9 cellular contexts compared by ENCODE assay signal in genomic region chr4:2006956-2007653, GRCh38. TPM values are rescaled to one million over a fixed set of nuclear protein-coding genes. Genes with fewer than 3 reads are reported as not detected.
DNase-seq lines count a peak whose midpoint lies in the region; TF ChIP-seq lines count a peak whose summit lies in the region.
"Had no signal": no experiment of that assay in that cellular context is flagged by ENCODE, and none has a peak within 500 bp of the region (broad histone marks: within the 10 kb centered on the region; RNA-seq: fewer than 3 reads in every experiment).

No MANE protein-coding gene starts in this region.

- POLR2A ChIA-PET in HEK293 (lab: Yijun Ruan, JAX), result no interaction called here

- H3K9me3 ChIP-seq in HEK293 (ENCODE audit: control insufficient read depth, insufficient read depth, low read depth, low read length) (no peaks in the 10 kb centered on the region), WERI-Rb-1 (ENCODE audit: severe bottlenecking) (no peaks in the 10 kb centered on the region), Peyer's patch (no peaks in the 10 kb centered on the region)

- H3K4me3 ChIP-seq in HEK293 (ENCODE audit: low read depth, low read length) (peak overlapping the region; percentile 93), WERI-Rb-1 (ENCODE audit: low read depth, low read length) (peak overlapping the region; percentile 67), fibroblast of villous mesenchyme (ENCODE audit: low read depth, low read length) (peak overlapping the region; percentile 95), skin epidermis (peak overlapping the region in 4 of 7 experiments; percentile 74 to 95 (median 92)), Peyer's patch (peak overlapping the region in 2 of 4 donors; percentile 93 to 94)

- H3K4me1 ChIP-seq in HEK293 (ENCODE audit: control insufficient read depth, insufficient read depth, low read length) (no peaks in the 10 kb centered on the region), Peyer's patch (peaks cover 0 to 14% (median 7%) of the 10 kb centered on the region in 4 donors)

- peaks cover 8 to 31% of the 10 kb centered on the region in 2 experiments; a peak in 2 of 3 replicates for H3K36me3 ChIP-seq in HEK293 (ENCODE audit: control insufficient read depth in 2 of 2, insufficient read depth in 1 of 2, low read length in 2 of 2)
- peaks cover 48% of the 10 kb centered on the region for H3K36me3 ChIP-seq in WERI-Rb-1
- peaks cover 0 to 13% (median 0%) of the 10 kb centered on the region in 3 donors for H3K36me3 ChIP-seq in Peyer's patch

- CTCF ChIA-PET in HEK293 (lab: Yijun Ruan, JAX), result no interaction called here

- H3K27me3 ChIP-seq in WERI-Rb-1 (ENCODE audit: insufficient read depth, low read depth, severe bottlenecking) (no peaks in the 10 kb centered on the region), Peyer's patch (no peaks in the 10 kb centered on the region)

- H3K27ac ChIP-seq in HEK293 (ENCODE audit: extremely low read depth, low read depth, low read length) (no peak overlapping the region), WERI-Rb-1 (no peak overlapping the region), skin epidermis (no peak overlapping the region), Peyer's patch (no peak overlapping the region)

- DNase-seq in WERI-Rb-1 (no peak), fibroblast of villous mesenchyme (ENCODE audit: low read depth) (no peak), NCI-H524 treated with DMSO at 0.1 percent for 48 hours (lab: John Stamatoyannopoulos, UW) (no peak), Peyer's patch (no peak), SHP77 (lab: John Stamatoyannopoulos, UW) (no peak)
- DNase-seq: activated effector memory CD4-positive, alpha-beta T cell treated with anti-CD3 and anti-CD28 coated beads, Interleukin-2, amount 50 U/mL, for 16 hours; NCI-H1048 had no signal

- no peak for TF ChIP-seq CTCF in HEK293 (tag by site-specific recombination; IDR thresholded peaks at IDR 0.05)
- no peak for TF ChIP-seq CTCF in WERI-Rb-1 (IDR thresholded peaks at IDR 0.05; ENCODE audit: low read depth, low read length)
- TF ChIP-seq CTCF in fibroblast of villous mesenchyme (IDR thresholded peaks at IDR 0.05; ENCODE audit: insufficient read depth, low read depth, low read length), result no peak
- no peak for TF ChIP-seq CTCF in Peyer's patch (IDR thresholded peaks at IDR 0.05)

- no peak for TF ChIP-seq POLR2A in Peyer's patch (IDR thresholded peaks at IDR 0.05)

TF ChIP-seq in HEK293, 187 proteins besides CTCF, POLR2A, EP300 and RAD21:
- TF ChIP-seq ZNF600 (tag by site-specific recombination; IDR thresholded peaks at IDR 0.05) (peak; percentile 62; the same call in 1 of the 2 replicates), TCF7L2 (IDR thresholded peaks at IDR 0.05; ENCODE audit: borderline replicate concordance, low read depth, low read length) (no peak), ZNF146 (tag by site-specific recombination; IDR thresholded peaks at IDR 0.05) (peak; percentile 97)
- TF ChIP-seq, protein P1, sequence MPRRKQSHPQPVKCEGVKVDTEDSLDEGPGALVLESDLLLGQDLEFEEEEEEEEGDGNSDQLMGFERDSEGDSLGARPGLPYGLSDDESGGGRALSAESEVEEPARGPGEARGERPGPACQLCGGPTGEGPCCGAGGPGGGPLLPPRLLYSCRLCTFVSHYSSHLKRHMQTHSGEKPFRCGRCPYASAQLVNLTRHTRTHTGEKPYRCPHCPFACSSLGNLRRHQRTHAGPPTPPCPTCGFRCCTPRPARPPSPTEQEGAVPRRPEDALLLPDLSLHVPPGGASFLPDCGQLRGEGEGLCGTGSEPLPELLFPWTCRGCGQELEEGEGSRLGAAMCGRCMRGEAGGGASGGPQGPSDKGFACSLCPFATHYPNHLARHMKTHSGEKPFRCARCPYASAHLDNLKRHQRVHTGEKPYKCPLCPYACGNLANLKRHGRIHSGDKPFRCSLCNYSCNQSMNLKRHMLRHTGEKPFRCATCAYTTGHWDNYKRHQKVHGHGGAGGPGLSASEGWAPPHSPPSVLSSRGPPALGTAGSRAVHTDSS (tag by site-specific recombination; IDR thresholded peaks at IDR 0.05), result no peak

RNA-seq across cellular contexts. Expression of gene NELFA, which starts 1.7 kb away (rescaled TPM):
- total RNA-seq in fibroblast of villous mesenchyme (17.7 and 18.1 TPM in 2 replicates), Peyer's patch (10 to 100 TPM; 27.7 to 56.9 (median 42.8) TPM)

RNA-seq across cellular contexts. Expression of gene NAT8L, which starts 52.0 kb away (rescaled TPM):
- total RNA-seq in fibroblast of villous mesenchyme (under 0.01 TPM in 2 replicates), Peyer's patch (under 1 TPM in 1 of 4 donors, not detected in 3; 0.27 TPM)
